Comparison of ENCODE assay signal across 16 cellular contexts in the genomic region with DNA sequence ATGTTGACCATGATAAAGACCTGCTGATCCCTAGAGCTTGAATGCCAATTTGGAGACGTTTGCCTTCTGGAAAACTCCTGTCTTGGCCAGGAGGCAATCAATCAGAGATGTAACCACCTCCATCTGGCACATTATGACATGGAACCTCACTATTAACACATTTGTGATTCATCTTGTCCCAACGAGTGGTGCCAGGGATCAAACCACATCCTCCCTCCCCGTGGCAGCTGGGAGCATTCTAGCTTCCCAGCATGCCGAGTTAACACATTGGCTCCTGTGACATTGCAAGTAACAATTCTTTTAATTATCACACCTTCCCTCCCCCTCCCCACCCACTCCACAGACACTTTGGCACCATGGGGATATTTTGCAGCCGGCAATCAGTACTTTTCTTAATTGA.
DNase-seq lines count a peak whose midpoint lies in the region.
"Had no signal": no experiment of that assay in that cellular context is flagged by ENCODE, and none has a peak within 500 bp of the region (broad histone marks: within the 10 kb centered on the region; RNA-seq: fewer than 3 reads in every experiment).

No MANE protein-coding gene starts in this region.

- peak; percentile 83 for DNase-seq in Daoy (ENCODE audit: low read depth)
- DNase-seq in HT1080 (ENCODE audit: low read depth): peak; percentile 58
- peak; percentile 19 for DNase-seq in SW480 (ENCODE audit: low spot score)
- DNase-seq in myocyte (ENCODE audit: low read depth): peak; percentile 12
- DNase-seq in retina: no peak
- no peak for DNase-seq in NCI-H510A treated with DMSO at 0.1 percent for 48 hours (lab: John Stamatoyannopoulos, UW)
- no peak for DNase-seq in DMS79 treated with DMSO at 0.1 percent for 48 hours (lab: John Stamatoyannopoulos, UW)
- DNase-seq: activated CD8-positive, alpha-beta memory T cell treated with anti-CD3 and anti-CD28 coated beads for 24 hours; BE2C; body of pancreas; Calu3; KG1; natural killer cell; NCI-H1048; stimulated activated naive CD4-positive, alpha-beta T cell; T1000 had no signal

Comparison
In these comparisons a context has a peak if more than half of its experiments do, and no peak if none do; other contexts are left out.
1. DNase-seq: peak in Daoy (single experiment), HT1080 (single experiment), SW480 (single experiment) and myocyte (single experiment); none in retina (single experiment), NCI-H510A treated with DMSO at 0.1 percent for 48 hours (single experiment) and DMS79 treated with DMSO at 0.1 percent for 48 hours (single experiment).